In the genomic region with DNA sequence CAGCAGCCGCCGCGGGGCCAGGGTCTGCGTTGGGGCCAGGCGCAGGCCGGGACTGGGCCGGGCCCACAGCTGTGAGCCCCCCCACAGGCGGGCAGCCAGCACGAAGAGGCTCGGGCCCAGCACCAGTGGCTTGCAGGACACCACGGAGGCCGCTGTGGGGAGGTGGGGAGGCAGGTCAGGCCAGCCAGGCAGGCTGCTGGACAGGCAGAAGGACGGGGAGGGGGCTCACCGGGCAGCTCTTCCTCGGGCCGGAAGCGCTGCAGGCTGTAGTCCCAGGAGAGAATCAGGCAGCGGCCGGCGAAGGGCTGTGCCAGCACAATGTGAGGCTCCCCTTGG, we compare ENCODE assay signal across 18 cellular contexts. TPM values are rescaled to one million over a fixed set of nuclear protein-coding genes. Genes with fewer than 3 reads are reported as not detected.
DNase-seq lines count a peak whose midpoint lies in the region; ATAC-seq and TF ChIP-seq lines count a peak whose summit lies in the region.
"Had no signal": no experiment of that assay in that cellular context is flagged by ENCODE, and none has a peak within 500 bp of the region (broad histone marks: within the 10 kb centered on the region; RNA-seq: fewer than 3 reads in every experiment).

No MANE protein-coding gene starts in this region.

- H3K56ac ChIP-seq in mesendoderm (ENCODE audit: low read length), result no peak overlapping the region

- no peak overlapping the region for H3K27ac Mint-ChIP-seq in WTC11
- H3K27ac Mint-ChIP-seq: T-helper 17 cell had no signal

- H3K79me1 ChIP-seq in mesendoderm (ENCODE audit: low read length), result no peaks in the 10 kb centered on the region

- H3K36me3 ChIP-seq in gastroesophageal sphincter, result peaks cover 0 to 5% of the 10 kb centered on the region in 2 donors
- no peaks in the 10 kb centered on the region for H3K36me3 ChIP-seq in thyroid gland
- H3K36me3 ChIP-seq in SJCRH30, result no peaks in the 10 kb centered on the region
- no peaks in the 10 kb centered on the region for H3K36me3 ChIP-seq in mesendoderm (ENCODE audit: control insufficient read depth, insufficient read depth, low read length)

- peak; percentile 26 for ATAC-seq in WTC11
- no peak for ATAC-seq in gastroesophageal sphincter
- no peak for ATAC-seq in GM18498 (IDR thresholded peaks at IDR 0.05; ENCODE audit: unreplicated experiment)
- ATAC-seq: stimulated activated naive CD8-positive, alpha-beta T cell treated with anti-CD3 and anti-CD28 coated beads, Interleukin-15, Interleukin-2, amounts not matched to agents 100 U/mL and 50 U/mL, for 24 hours; T-helper 17 cell had no signal

- peaks cover 0 to 47% (median 4%) of the 10 kb centered on the region in 3 donors for H3K4me1 ChIP-seq in gastroesophageal sphincter
- H3K4me1 ChIP-seq in thyroid gland, result peaks cover 0 to 16% of the 10 kb centered on the region in 2 donors
- no peaks in the 10 kb centered on the region for H3K4me1 ChIP-seq in SJCRH30
- H3K4me1 ChIP-seq in mesendoderm (ENCODE audit: control insufficient read depth, low read depth, low read length), result peaks cover 3% of the 10 kb centered on the region

- no peaks in the 10 kb centered on the region for H3K36me3 Mint-ChIP-seq in WTC11

- no peak overlapping the region for H3K4me2 ChIP-seq in mesendoderm (ENCODE audit: low read length)

- no peak overlapping the region for H2BK5ac ChIP-seq in mesendoderm (ENCODE audit: low read length)

- H2AK5ac ChIP-seq in mesendoderm (ENCODE audit: low read length), result no peak overlapping the region

- TF ChIP-seq CTCF in WTC11 (IDR thresholded peaks at IDR 0.05) (no peak), gastroesophageal sphincter (IDR thresholded peaks at IDR 0.05) (no peak), thyroid gland (IDR thresholded peaks at IDR 0.05) (no peak)

- no peaks in the 10 kb centered on the region for H3K9me3 ChIP-seq in gastroesophageal sphincter
- no peaks in the 10 kb centered on the region for H3K9me3 ChIP-seq in thyroid gland
- no peaks in the 10 kb centered on the region for H3K9me3 ChIP-seq in SJCRH30 (replicated peaks)
- H3K9me3 ChIP-seq: Caco-2 had no signal

- H3K23ac ChIP-seq in mesendoderm (ENCODE audit: low read length), result no peak overlapping the region

- H3K4me3 ChIP-seq in gastroesophageal sphincter, result peak overlapping the region in 1 of 2 donors; percentile 30
- H3K4me3 ChIP-seq in thyroid gland (replicated peaks in 1 of 3), result no peak overlapping the region
- no peak overlapping the region for H3K4me3 ChIP-seq in SJCRH30
- H3K4me3 ChIP-seq in mesendoderm (ENCODE audit: low read length), result no peak overlapping the region

- H3K9ac ChIP-seq in mesendoderm (ENCODE audit: low read length), result no peak overlapping the region

- H3K4me1 Mint-ChIP-seq in WTC11, result peaks cover 27% of the 10 kb centered on the region

- no peak overlapping the region for H4K5ac ChIP-seq in mesendoderm (ENCODE audit: low read length)

- H2BK120ac ChIP-seq in mesendoderm (ENCODE audit: low read depth, low read length), result no peak overlapping the region

- H3K27me3 Mint-ChIP-seq in WTC11 (ENCODE audit: low read depth), result peaks cover 4% of the 10 kb centered on the region
- H3K27me3 Mint-ChIP-seq: T-helper 17 cell had no signal

- no peak overlapping the region for H3K18ac ChIP-seq in mesendoderm (ENCODE audit: low read length)

- POLR2A ChIA-PET in WTC11 (lab: Charles Lee), result no interaction called here

- intact Hi-C loops in thyroid gland (cut with DNase I), result no loop called here

- CTCF ChIA-PET in WTC11 (lab: Charles Lee), result interaction anchor here (0.9 to 5.8 kb wide), 9 partner anchors 8 to 82 kb away, joined by 3 to 46 read pairs (median 5); a partner anchor contains a TSS

- peak overlapping the region in 3 of 4 donors; percentile 79 to 91 (median 79) for H3K27ac ChIP-seq in gastroesophageal sphincter
- H3K27ac ChIP-seq in thyroid gland, result peak overlapping the region in 2 of 3 donors; percentile 1 to 30
- no peak overlapping the region for H3K27ac ChIP-seq in SJCRH30
- H3K27ac ChIP-seq in mesendoderm (ENCODE audit: low read depth, low read length), result no peak overlapping the region

- DNase-seq in WTC11 (ENCODE audit: low spot score), result no peak
- DNase-seq in occipital lobe (lab: John Stamatoyannopoulos, UW), result peak; percentile 53
- DNase-seq in thyroid gland, result no peak
- DNase-seq in SJCRH30, result no peak
- DNase-seq in HCEC 1CT, result no peak
- no peak for DNase-seq in mesendoderm
- DNase-seq: Caco-2; left cardiac atrium; NCI-H2029 treated with DMSO at 0.1 percent for 48 hours; NCI-H510A treated with DMSO at 0.1 percent for 48 hours; SIG-M5; stimulated activated naive CD8-positive, alpha-beta T cell treated with anti-CD3 and anti-CD28 coated beads, Interleukin-15, Interleukin-2, amounts not matched to agents 100 U/mL and 50 U/mL, for 24 hours; T-helper 17 cell had no signal

- no peak for TF ChIP-seq EP300 in gastroesophageal sphincter (IDR thresholded peaks at IDR 0.05)

- 80% methylated on average over 1 of the region's 20 CpGs; no CpG with 5 or more reads in 1 of the 2 donors for WGBS in gastroesophageal sphincter (ENCODE audit: low coverage in 1 of 2), 2 donors
- WGBS in thyroid gland, 2 donors, result 10 to 20% methylated on average over 2 to 6 of the region's 20 CpGs
- WGBS in mesendoderm (ENCODE audit: extremely low coverage, insufficient coverage, low lambda C conversion rate), result no CpG with 5 or more reads among the region's 20 CpGs

- TF ChIP-seq POLR2A in gastroesophageal sphincter (IDR thresholded peaks at IDR 0.05) (no peak), thyroid gland (IDR thresholded peaks at IDR 0.05) (no peak)

- H4K8ac ChIP-seq in mesendoderm (ENCODE audit: low read depth, low read length), result no peak overlapping the region

- H3K4ac ChIP-seq in mesendoderm (ENCODE audit: low read depth, low read length), result no peak overlapping the region

- no peaks in the 10 kb centered on the region for H3K79me2 ChIP-seq in mesendoderm (ENCODE audit: control insufficient read depth, insufficient read depth, low read length)

- H3K4me3 Mint-ChIP-seq in WTC11, result no peak overlapping the region
- H3K4me3 Mint-ChIP-seq: T-helper 17 cell had no signal

- H3K27me3 ChIP-seq in gastroesophageal sphincter (no peaks in the 10 kb centered on the region), thyroid gland (no peaks in the 10 kb centered on the region), SJCRH30 (peaks cover 12% of the 10 kb centered on the region), mesendoderm (ENCODE audit: insufficient read depth, low read length, poor library complexity) (no peaks in the 10 kb centered on the region)

- H3K9me3 Mint-ChIP-seq in WTC11, result no peaks in the 10 kb centered on the region

- H2BK15ac ChIP-seq in mesendoderm (replicated peaks; ENCODE audit: low read depth), result no peak overlapping the region

TF ChIP-seq in WTC11, 78 proteins besides CTCF, POLR2A, EP300 and RAD21:
- TF ChIP-seq, protein P1, sequence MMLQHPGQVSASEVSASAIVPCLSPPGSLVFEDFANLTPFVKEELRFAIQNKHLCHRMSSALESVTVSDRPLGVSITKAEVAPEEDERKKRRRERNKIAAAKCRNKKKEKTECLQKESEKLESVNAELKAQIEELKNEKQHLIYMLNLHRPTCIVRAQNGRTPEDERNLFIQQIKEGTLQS (CRISPR knock-in tag; conservative IDR thresholded peaks at IDR 0.05), result no peak
- TF ChIP-seq RELA (CRISPR knock-in tag; IDR thresholded peaks at IDR 0.05; ENCODE audit: borderline replicate concordance), result 0 out of 2 replicates have a peak, but pooled peaks have one; percentile 16
TF ChIP-seq in WTC11: peak in this region for 1.

RNA-seq across cellular contexts. Expression of a gene that starts 8.3 kb away (rescaled TPM):
- total RNA-seq in WTC11 (2021) (14.2 to 15.7 TPM (median 15.1 TPM) in 3 replicates), gastroesophageal sphincter (10 to 100 TPM; 24.8 to 47.9 (median 36.2) TPM), occipital lobe (14.2 TPM), thyroid gland (10 to 100 TPM in 1 of 4 donors, 1 to 10 TPM in 3; 3.2 to 10.9 (median 6.9) TPM)
- total RNA-seq in SJCRH30 (2014; rRNA removed; shearing (Covaris generic)), result not detected in 2 replicates
- 0.34 TPM for polyA plus RNA-seq in mesendoderm (2013, experiment 1 of 2)
- polyA plus RNA-seq in mesendoderm (2013, experiment 2 of 2), result 0.49 TPM
- total RNA-seq: activated CD8-positive, alpha-beta memory T cell treated with anti-CD3 and anti-CD28 coated beads for 36 hours; H4; pulmonary artery endothelial cell had no signal

RNA-seq across cellular contexts. Expression of a gene that starts 11.0 kb away (rescaled TPM):
- total RNA-seq in WTC11 (2021) (1.0 to 1.8 TPM (median 1.2 TPM) in 3 replicates), gastroesophageal sphincter (10 to 100 TPM in 1 of 4 donors, 1 to 10 TPM in 3; 1.2 to 38.8 (median 4.2) TPM), occipital lobe (not detected), thyroid gland (1 to 10 TPM in 1 of 4 donors, not detected in 3; 1.1 TPM)
- total RNA-seq in SJCRH30 (2014; rRNA removed; shearing (Covaris generic)), result not detected in 2 replicates
- 0.10 TPM for polyA plus RNA-seq in mesendoderm (2013, experiment 1 of 2)
- 0.10 TPM for polyA plus RNA-seq in mesendoderm (2013, experiment 2 of 2)
- total RNA-seq: activated CD8-positive, alpha-beta memory T cell treated with anti-CD3 and anti-CD28 coated beads for 36 hours; H4; pulmonary artery endothelial cell; T-helper 17 cell had no signal

RNA-seq across cellular contexts. Expression of a gene that starts 12.0 kb away (rescaled TPM):
- 11.3 to 13.4 TPM (median 13.3 TPM) in 3 replicates for total RNA-seq in WTC11 (2021)
- total RNA-seq in gastroesophageal sphincter, result 100 to 1,000 TPM in 1 of 4 donors, 10 to 100 TPM in 3; 42.8 to 140 (median 52.7) TPM
- not detected for total RNA-seq in occipital lobe
- total RNA-seq in thyroid gland, result 10 to 100 TPM in 2 of 4 donors, 1 to 10 TPM in 2; 1.1 to 26.3 (median 8.8) TPM
- total RNA-seq in SJCRH30 (2014; rRNA removed; shearing (Covaris generic)), result not detected in 2 replicates
- 3.2 TPM for polyA plus RNA-seq in mesendoderm (2013, experiment 1 of 2)
- polyA plus RNA-seq in mesendoderm (2013, experiment 2 of 2), result 3.1 TPM
- total RNA-seq: activated CD8-positive, alpha-beta memory T cell treated with anti-CD3 and anti-CD28 coated beads for 36 hours; Caco-2; H4 had no signal

RNA-seq across cellular contexts. Expression of a gene that starts 16.5 kb away (rescaled TPM):
- total RNA-seq in WTC11 (2021) (16.7 to 16.9 TPM (median 16.9 TPM) in 3 replicates), gastroesophageal sphincter (not detected), occipital lobe (24.0 TPM), thyroid gland (1 to 10 TPM in 1 of 4 donors, not detected in 3; 1.6 TPM)
- total RNA-seq in SJCRH30 (2014; rRNA removed; shearing (Covaris generic)), result not detected in 2 replicates
- 3.8 TPM for polyA plus RNA-seq in mesendoderm (2013, experiment 1 of 2)
- polyA plus RNA-seq in mesendoderm (2013, experiment 2 of 2), result 4.5 TPM
- total RNA-seq: activated CD8-positive, alpha-beta memory T cell treated with anti-CD3 and anti-CD28 coated beads for 36 hours; Caco-2; left cardiac atrium; pulmonary artery endothelial cell had no signal

RNA-seq across cellular contexts. Expression of a gene that starts 27.9 kb away (rescaled TPM):
- total RNA-seq in WTC11 (2021) (114 to 135 TPM (median 128 TPM) in 3 replicates), gastroesophageal sphincter (10 to 100 TPM; 18.8 to 42.5 (median 33.0) TPM), occipital lobe (not detected), thyroid gland (10 to 100 TPM in 3 of 4 donors, 1 to 10 TPM in 1; 9.3 to 52.4 (median 19.6) TPM)
- 4.0 and 6.6 TPM in 2 replicates for total RNA-seq in SJCRH30 (2014; rRNA removed; shearing (Covaris generic))
- 130 TPM for polyA plus RNA-seq in mesendoderm (2013, experiment 1 of 2)
- polyA plus RNA-seq in mesendoderm (2013, experiment 2 of 2), result 134 TPM

Comparison
In these comparisons a context has a peak if more than half of its experiments do, and no peak if none do; other contexts are left out.
1. H3K27ac ChIP-seq: peak in gastroesophageal sphincter (3 of 4) and thyroid gland (2 of 3); none in SJCRH30 (single experiment) and mesendoderm (single experiment).